13 cellular contexts compared by ENCODE assay signal in genomic region chr2:197674546-197674945, GRCh38. TPM values are rescaled to one million over a fixed set of nuclear protein-coding genes. Genes with fewer than 3 reads are reported as not detected.
DNase-seq lines count a peak whose midpoint lies in the region; ATAC-seq and TF ChIP-seq lines count a peak whose summit lies in the region.
"Had no signal": no experiment of that assay in that cellular context is flagged by ENCODE, and none has a peak within 500 bp of the region (broad histone marks: within the 10 kb centered on the region; RNA-seq: fewer than 3 reads in every experiment).

No MANE protein-coding gene starts in this region.

- H3K9me3 Mint-ChIP-seq in HFFc6 = no peaks in the 10 kb centered on the region

- H3K4me3 Mint-ChIP-seq in HFFc6 = peak overlapping the region; percentile 80

- H3K4me1 Mint-ChIP-seq in HFFc6 (ENCODE audit: low read depth) = peaks cover 30% of the 10 kb centered on the region

- no peaks in the 10 kb centered on the region for H3K27me3 Mint-ChIP-seq in HFFc6 (ENCODE audit: insufficient read depth)

- H3K36me3 Mint-ChIP-seq in HFFc6 (ENCODE audit: low read depth) = no peaks in the 10 kb centered on the region

- no peak overlapping the region; the same call in 1 of the 2 replicates for H3K27ac Mint-ChIP-seq in HFFc6

- TF ChIP-seq CTCF in HFFc6 (IDR thresholded peaks at IDR 0.05) = no peak

- DNase-seq in HFFc6 = no peak
- peak; percentile 51 for DNase-seq in dermis blood vessel endothelial cell
- peak; percentile 82 for DNase-seq in left kidney (ENCODE audit: low read depth, low spot score)
- DNase-seq in NCI-H510A (lab: John Stamatoyannopoulos, UW) = no peak
- no peak for DNase-seq in stimulated activated CD8-positive, alpha-beta memory T cell treated with anti-CD3 and anti-CD28 coated beads, Interleukin-4, amount 100 ng/mL, for 48 hours
- DNase-seq: Caco-2; NCI-H748 treated with DMSO at 0.1 percent for 48 hours; stimulated activated CD4-positive, alpha-beta T cell treated with anti-CD3 and anti-CD28 coated beads, Interleukin-2, amount 100 ng/mL, for 24 hours; WERI-Rb-1 had no signal

- ATAC-seq in GM19328 (IDR thresholded peaks at IDR 0.05; ENCODE audit: unreplicated experiment) (no peak), HG02588 (IDR thresholded peaks at IDR 0.05; ENCODE audit: unreplicated experiment) (no peak)
- ATAC-seq: K562 had no signal

- H3K4me3 ChIP-seq in skin epidermis = peak overlapping the region; percentile 3 to 32 (median 19)
- H3K4me3 ChIP-seq: K562 had no signal

- H3K27ac ChIP-seq in skin epidermis = peak overlapping the region in 14 of 21 experiments; percentile 8 to 84 (median 66)
- H3K27ac ChIP-seq: WERI-Rb-1 had no signal

RNA-seq across cellular contexts. Expression of gene RFTN2, which starts 0.8 kb away (rescaled TPM):
- total RNA-seq in HFFc6 (2021; fragmentation: NEBNext Ultra II Directional; extraction: Animal tissue kit (Norgen Biotek cat#: 25700)) = under 1 TPM in 5 of 6 experiments, not detected in 1; 0.05 to 0.45 (median 0.13) TPM
- 14.4 and 22.0 TPM in 2 replicates for total RNA-seq in dermis blood vessel endothelial cell

RNA-seq across cellular contexts. Expression of gene MARS2, which starts 30.6 kb away (rescaled TPM):
- total RNA-seq in HFFc6 (2021; fragmentation: NEBNext Ultra II Directional; extraction: Animal tissue kit (Norgen Biotek cat#: 25700)) = 1 to 10 TPM; 3.6 to 6.9 (median 4.3) TPM
- total RNA-seq in dermis blood vessel endothelial cell = 8.7 and 9.4 TPM in 2 replicates

Comparison
In these comparisons a context has a peak if more than half of its experiments do, and no peak if none do; other contexts are left out.
1. DNase-seq: peak in dermis blood vessel endothelial cell (single experiment) and left kidney (single experiment); none in HFFc6 (single experiment), NCI-H510A (single experiment) and stimulated activated CD8-positive, alpha-beta memory T cell treated with anti-CD3 and anti-CD28 coated beads, Interleukin-4, amount 100 ng/mL, for 48 hours (single experiment).
2. RNA of gene RFTN2, which starts 0.8 kb away (total RNA-seq): 14.4 to 22.0 TPM in dermis blood vessel endothelial cell; 0.05 to 0.45 TPM in HFFc6; every median in the first group is over 10 times any median in the second.